Comparison of ENCODE assay signal across 18 cellular contexts in genomic region chr2:150538582-150539236, GRCh38. TPM values are rescaled to one million over a fixed set of nuclear protein-coding genes. Genes with fewer than 3 reads are reported as not detected.
DNase-seq lines count a peak whose midpoint lies in the region; ATAC-seq, FAIRE-seq and TF ChIP-seq lines count a peak whose summit lies in the region.
"Had no signal": no experiment of that assay in that cellular context is flagged by ENCODE, and none has a peak within 500 bp of the region (broad histone marks: within the 10 kb centered on the region; RNA-seq: fewer than 3 reads in every experiment).

No MANE protein-coding gene starts in this region.

- peaks cover 6% of the 10 kb centered on the region for H3K9me3 Mint-ChIP-seq in activated CD8-positive, alpha-beta T cell treated with anti-CD3 and anti-CD28 coated beads, Interleukin-2, amount 10 ng/mL, durations not matched to agents 7 days and 5 days (ENCODE audit: insufficient read depth)

- H3K4me3 Mint-ChIP-seq in activated CD8-positive, alpha-beta T cell treated with anti-CD3 and anti-CD28 coated beads, Interleukin-2, amount 10 ng/mL, durations not matched to agents 7 days and 5 days = no peak overlapping the region
- H3K4me3 Mint-ChIP-seq: activated naive CD4-positive, alpha-beta T cell treated with anti-CD3 and anti-CD28 coated beads, Interleukin-2, amount 10 ng/mL, durations not matched to agents 7 days and 5 days; stimulated activated naive B cell treated with anti-CD40 and anti-IgM and Interleukin-4, amounts not matched to agents 10 μg/mL and 1 μg/mL and 100 μg/mL, for 72 hours had no signal

- ATAC-seq in GM21381 (IDR thresholded peaks at IDR 0.05; ENCODE audit: unreplicated experiment) = no peak
- ATAC-seq in GM21360 (IDR thresholded peaks at IDR 0.05; ENCODE audit: unreplicated experiment) = no peak
- no peak for ATAC-seq in activated CD8-positive, alpha-beta T cell treated with anti-CD3 and anti-CD28 coated beads, Interleukin-2, amount 10 ng/mL, durations not matched to agents 7 days and 5 days
- ATAC-seq: gastroesophageal sphincter; stimulated activated naive B cell treated with anti-CD40 and anti-IgM and Interleukin-4, amounts not matched to agents 10 μg/mL and 1 μg/mL and 100 μg/mL, for 72 hours had no signal

- POLR2A ChIA-PET in activated CD8-positive, alpha-beta T cell treated with anti-CD3 and anti-CD28 coated beads, Interleukin-2, amount 10 ng/mL, durations not matched to agents 7 days and 5 days (lab: Charles Lee) = no interaction called here

- no peak for TF ChIP-seq CTCF in AG10803 (conservative IDR thresholded peaks at IDR 0.05; ENCODE audit: low read length)

- H3K27me3 Mint-ChIP-seq in activated CD8-positive, alpha-beta T cell treated with anti-CD3 and anti-CD28 coated beads, Interleukin-2, amount 10 ng/mL, durations not matched to agents 7 days and 5 days (ENCODE audit: low read depth) = no peaks in the 10 kb centered on the region
- H3K27me3 Mint-ChIP-seq: activated naive CD4-positive, alpha-beta T cell treated with anti-CD3 and anti-CD28 coated beads, Interleukin-2, amount 10 ng/mL, durations not matched to agents 7 days and 5 days; stimulated activated naive B cell treated with anti-CD40 and anti-IgM and Interleukin-4, amounts not matched to agents 10 μg/mL and 1 μg/mL and 100 μg/mL, for 72 hours had no signal

- H3K36me3 Mint-ChIP-seq in activated CD8-positive, alpha-beta T cell treated with anti-CD3 and anti-CD28 coated beads, Interleukin-2, amount 10 ng/mL, durations not matched to agents 7 days and 5 days (ENCODE audit: low read depth) = no peaks in the 10 kb centered on the region
- H3K36me3 Mint-ChIP-seq: activated naive CD4-positive, alpha-beta T cell treated with anti-CD3 and anti-CD28 coated beads, Interleukin-2, amount 10 ng/mL, durations not matched to agents 7 days and 5 days; stimulated activated naive B cell treated with anti-CD40 and anti-IgM and Interleukin-4, amounts not matched to agents 10 μg/mL and 1 μg/mL and 100 μg/mL, for 72 hours had no signal

- no peak overlapping the region for H3K4me3 ChIP-seq in AG10803 (ENCODE audit: low read length)
- H3K4me3 ChIP-seq: gastroesophageal sphincter had no signal

- peak; percentile 13 for FAIRE-seq in HTR-8/SVneo (lab: Jason Lieb, UNC)
- FAIRE-seq: GM12891 had no signal

- no peak overlapping the region for H3K27ac Mint-ChIP-seq in activated CD8-positive, alpha-beta T cell treated with anti-CD3 and anti-CD28 coated beads, Interleukin-2, amount 10 ng/mL, durations not matched to agents 7 days and 5 days
- H3K27ac Mint-ChIP-seq: activated naive CD4-positive, alpha-beta T cell treated with anti-CD3 and anti-CD28 coated beads, Interleukin-2, amount 10 ng/mL, durations not matched to agents 7 days and 5 days; stimulated activated naive B cell treated with anti-CD40 and anti-IgM and Interleukin-4, amounts not matched to agents 10 μg/mL and 1 μg/mL and 100 μg/mL, for 72 hours had no signal

- no peak overlapping the region for H3K27ac ChIP-seq in substantia nigra (ENCODE audit: low read depth, low read length, poor library complexity, severe bottlenecking)
- H3K27ac ChIP-seq: gastroesophageal sphincter had no signal

- CTCF ChIA-PET in activated CD8-positive, alpha-beta T cell treated with anti-CD3 and anti-CD28 coated beads, Interleukin-2, amount 10 ng/mL, durations not matched to agents 7 days and 5 days (lab: Charles Lee) = no interaction called here

- H3K4me1 Mint-ChIP-seq in activated CD8-positive, alpha-beta T cell treated with anti-CD3 and anti-CD28 coated beads, Interleukin-2, amount 10 ng/mL, durations not matched to agents 7 days and 5 days (ENCODE audit: low read depth) = no peaks in the 10 kb centered on the region
- H3K4me1 Mint-ChIP-seq: activated naive CD4-positive, alpha-beta T cell treated with anti-CD3 and anti-CD28 coated beads, Interleukin-2, amount 10 ng/mL, durations not matched to agents 7 days and 5 days; stimulated activated naive B cell treated with anti-CD40 and anti-IgM and Interleukin-4, amounts not matched to agents 10 μg/mL and 1 μg/mL and 100 μg/mL, for 72 hours had no signal

- DNase-seq in AG10803 (ENCODE audit: low read depth) (peak; percentile 83), HTR-8/SVneo (ENCODE audit: insufficient read length, low spot score) (no peak), epidermal melanocyte (ENCODE audit: insufficient read length, low spot score) (peak; percentile 59), myocyte (ENCODE audit: low read depth) (peak; percentile 56), substantia nigra (lab: John Stamatoyannopoulos, UW) (no peak)
- no peak for DNase-seq in activated CD8-positive, alpha-beta T cell treated with anti-CD3 and anti-CD28 coated beads, Interleukin-2, amount 10 ng/mL, durations not matched to agents 7 days and 5 days
- DNase-seq: activated CD4-positive, alpha-beta T cell treated with anti-CD3 and anti-CD28 coated beads for 4 hours; activated naive CD4-positive, alpha-beta T cell treated with anti-CD3 and anti-CD28 coated beads, Interleukin-2, amount 10 ng/mL, durations not matched to agents 7 days and 5 days; activated T-cell treated with anti-CD3 and anti-CD28 coated beads for 4 hours; COR-L47; NCI-H1694; NCI-H510A; OCI-M1; stimulated activated naive B cell treated with anti-CD40 and anti-IgM and Interleukin-4, amounts not matched to agents 10 μg/mL and 1 μg/mL and 100 μg/mL, for 72 hours had no signal

RNA-seq across cellular contexts. Expression of gene RND3, which starts 51.2 kb away (rescaled TPM):
- total RNA-seq in myocyte = 68.6 and 88.8 TPM in 2 replicates
- 45.2 TPM for polyA plus RNA-seq in myocyte (2012)
- total RNA-seq in activated CD8-positive, alpha-beta T cell treated with anti-CD3 and anti-CD28 coated beads, Interleukin-2, amount 10 ng/mL, durations not matched to agents 7 days and 5 days = not detected

Comparison
In these comparisons a context has a peak if more than half of its experiments do, and no peak if none do; other contexts are left out.
1. DNase-seq: peak in AG10803 (single experiment), epidermal melanocyte (single experiment) and myocyte (single experiment); none in HTR-8/SVneo (single experiment), activated CD8-positive, alpha-beta T cell treated with anti-CD3 and anti-CD28 coated beads, Interleukin-2, amount 10 ng/mL, durations not matched to agents 7 days and 5 days (single experiment) and substantia nigra (0 of 49).
2. RNA of gene RND3, which starts 51.2 kb away (total RNA-seq): 68.6 to 88.8 TPM in myocyte; not detected in activated CD8-positive, alpha-beta T cell treated with anti-CD3 and anti-CD28 coated beads, Interleukin-2, amount 10 ng/mL, durations not matched to agents 7 days and 5 days; every median in the first group is over 10 times any median in the second.